ENCODE assay signal across 13 cellular contexts in the genomic region with DNA sequence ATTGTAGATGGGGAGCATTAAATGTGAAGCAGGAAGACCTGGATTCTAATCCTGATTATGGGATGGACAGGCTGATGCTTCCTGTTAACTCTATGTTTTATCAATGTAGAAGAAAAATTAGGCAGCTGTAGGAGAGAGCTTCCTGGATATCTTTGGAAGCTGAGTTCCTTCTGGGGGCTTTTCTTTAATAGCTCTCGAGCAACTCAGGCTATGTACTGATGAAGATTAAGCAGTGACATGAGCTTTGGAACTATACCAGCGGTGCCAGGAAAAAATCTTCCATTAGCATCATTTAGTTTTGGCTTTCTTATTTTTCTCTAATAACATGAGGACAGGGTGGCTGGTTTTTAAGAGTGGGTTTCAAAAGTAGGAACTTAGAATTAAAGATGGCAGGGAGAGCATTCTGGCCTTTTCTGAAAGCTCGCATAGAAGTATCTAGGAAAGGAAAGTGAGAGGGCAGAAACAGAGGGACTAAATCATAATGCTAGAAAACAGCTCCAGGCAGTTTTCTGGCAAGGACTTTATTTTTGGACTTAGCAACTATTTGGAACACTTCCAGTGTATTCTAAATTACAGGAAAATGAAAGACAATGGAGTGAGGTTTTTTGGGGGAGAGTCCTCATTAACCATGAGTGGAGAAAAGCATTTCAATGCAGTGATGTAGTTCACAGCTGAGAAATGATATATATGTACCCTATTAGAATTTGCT.
DNase-seq lines count a peak whose midpoint lies in the region; ATAC-seq and TF ChIP-seq lines count a peak whose summit lies in the region.
"Had no signal": no experiment of that assay in that cellular context is flagged by ENCODE, and none has a peak within 500 bp of the region (broad histone marks: within the 10 kb centered on the region; RNA-seq: fewer than 3 reads in every experiment).

No MANE protein-coding gene starts in this region.

- DNase-seq in EH (ENCODE audit: low read depth): peak; percentile 85
- DNase-seq in body of pancreas: no peak
- DNase-seq in right atrium auricular region (ENCODE audit: low spot score): no peak
- no peak for DNase-seq in gastrocnemius medialis
- no peak for DNase-seq in NCI-H1436 (lab: John Stamatoyannopoulos, UW)
- DNase-seq in NCI-H510A (lab: John Stamatoyannopoulos, UW): no peak
- no peak for DNase-seq in testis
- no peak for DNase-seq in LoVo (ENCODE audit: low spot score)
- DNase-seq: activated CD4-positive, alpha-beta T cell treated with anti-CD3 and anti-CD28 coated beads for 1 hour; central memory CD4-positive, alpha-beta T cell; DND-41; Karpas-422; stimulated activated CD4-positive, alpha-beta T cell treated with anti-CD3 and anti-CD28 coated beads, Interleukin-4, amount 100 ng/mL, for 4 hours had no signal

- H3K36me3 ChIP-seq in body of pancreas (replicated peaks in 1 of 2; ENCODE audit: insufficient read depth in 1 of 2, low read depth in 2 of 2) (no peaks in the 10 kb centered on the region), right atrium auricular region (no peaks in the 10 kb centered on the region), gastrocnemius medialis (no peaks in the 10 kb centered on the region), testis (ENCODE audit: low read depth, missing control alignments) (no peaks in the 10 kb centered on the region)

- in situ Hi-C loops in gastrocnemius medialis (cut with MboI; ENCODE audit: low sequenced_read_pairs in 4 of 4): loop anchor here in 1 of 4 donors (10.0 kb wide), 1 partner anchor 61 kb away; no protein-coding TSS in a partner anchor

- peak overlapping the region; percentile 3 to 32 (median 16) for H3K27ac ChIP-seq in body of pancreas
- H3K27ac ChIP-seq in right atrium auricular region: peak overlapping the region; percentile 2 to 62
- peak overlapping the region; percentile 54 to 75 (median 63) for H3K27ac ChIP-seq in gastrocnemius medialis
- H3K27ac ChIP-seq in testis: peak overlapping the region in 1 of 2 donors; percentile 33

- H3K4me3 ChIP-seq in body of pancreas (no peak overlapping the region), right atrium auricular region (no peak overlapping the region), gastrocnemius medialis (no peak overlapping the region), testis (no peak overlapping the region)

- WGBS in body of pancreas, 2 donors: 46 to 56% methylated on average over 3 of the region's 3 CpGs
- 37 to 50% methylated on average over 3 of the region's 3 CpGs for WGBS in testis, 2 donors

- no peak for ATAC-seq in body of pancreas
- peak; percentile 15 to 20 for ATAC-seq in gastrocnemius medialis

- TF ChIP-seq CTCF in body of pancreas (IDR thresholded peaks at IDR 0.05): no peak
- TF ChIP-seq CTCF in right atrium auricular region (IDR thresholded peaks at IDR 0.05): no peak
- TF ChIP-seq CTCF in gastrocnemius medialis (IDR thresholded peaks at IDR 0.05 in 4 of 5, conservative IDR thresholded peaks at IDR 0.05 in 1 of 5): no peak
- TF ChIP-seq CTCF in testis (IDR thresholded peaks at IDR 0.05): no peak

- H3K27me3 ChIP-seq in body of pancreas (no peaks in the 10 kb centered on the region), right atrium auricular region (no peaks in the 10 kb centered on the region), gastrocnemius medialis (no peaks in the 10 kb centered on the region), testis (no peaks in the 10 kb centered on the region)

- H3K9me3 ChIP-seq in body of pancreas (no peaks in the 10 kb centered on the region), right atrium auricular region (no peaks in the 10 kb centered on the region), gastrocnemius medialis (no peaks in the 10 kb centered on the region), testis (no peaks in the 10 kb centered on the region)

- intact Hi-C loops in body of pancreas (cut with DNase I) (no loop called here), gastrocnemius medialis (cut with DNase I; ENCODE audit: low total_unique reads) (no loop called here), testis (cut with DNase I; ENCODE audit: low total_unique reads) (no loop called here)

- TF ChIP-seq POLR2A in body of pancreas (IDR thresholded peaks at IDR 0.05) (no peak), gastrocnemius medialis (IDR thresholded peaks at IDR 0.05) (no peak), testis (IDR thresholded peaks at IDR 0.05) (no peak)

- H3K4me1 ChIP-seq in body of pancreas (peaks cover 19% of the 10 kb centered on the region), right atrium auricular region (peaks cover 0 to 21% of the 10 kb centered on the region in 2 donors), gastrocnemius medialis (peaks cover 38% of the 10 kb centered on the region in 2 donors), testis (no peaks in the 10 kb centered on the region)
